ENCODE assay signal across 19 cellular contexts in the genomic region with DNA sequence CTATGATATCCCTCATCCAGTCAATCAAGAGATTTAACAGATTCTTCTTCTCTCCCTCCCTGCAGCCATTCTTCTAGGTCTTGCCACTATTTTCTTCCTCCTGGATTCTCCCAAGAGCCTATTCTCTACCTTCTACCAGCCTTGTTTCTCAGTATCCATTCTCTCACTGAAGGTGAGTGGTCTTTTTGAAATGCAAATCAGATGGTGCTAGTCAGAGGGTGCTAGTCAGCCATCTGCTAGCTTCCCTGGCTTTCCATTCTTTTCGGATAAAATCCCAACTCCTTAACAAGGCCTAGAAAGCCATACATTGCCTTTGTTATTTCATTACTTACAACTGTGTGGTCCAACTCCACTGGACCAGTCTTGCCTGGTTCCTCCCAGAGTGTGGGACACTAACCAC.
DNase-seq lines count a peak whose midpoint lies in the region; ATAC-seq and TF ChIP-seq lines count a peak whose summit lies in the region.
"Had no signal": no experiment of that assay in that cellular context is flagged by ENCODE, and none has a peak within 500 bp of the region (broad histone marks: within the 10 kb centered on the region; RNA-seq: fewer than 3 reads in every experiment).

No MANE protein-coding gene starts in this region.

- DNase-seq in activated naive CD4-positive, alpha-beta T cell treated with anti-CD3 and anti-CD28 coated beads, Interleukin-2, amount 10 ng/mL, durations not matched to agents 7 days and 5 days, result no peak
- DNase-seq in activated naive CD4-positive, alpha-beta T cell (lab: John Stamatoyannopoulos, UW), result no peak
- DNase-seq in central memory CD8-positive, alpha-beta T cell (ENCODE audit: low spot score in 2 of 2), result no peak
- DNase-seq in natural killer cell, result no peak
- no peak for DNase-seq in germinal center (ENCODE audit: low spot score)
- no peak for DNase-seq in HFFc6
- DNase-seq in brain microvascular endothelial cell, result no peak
- DNase-seq: CD4-positive, alpha-beta T cell; DMS79; GOT3; NCI-H1417; NCI-H1930; NCI-H2171; NCI-H446 treated with DMSO at 0.1 percent for 48 hours; NCI-H748 treated with DMSO at 0.1 percent for 48 hours had no signal

- H3K4me3 Mint-ChIP-seq in activated naive CD4-positive, alpha-beta T cell treated with anti-CD3 and anti-CD28 coated beads, Interleukin-2, amount 10 ng/mL, durations not matched to agents 7 days and 5 days, result no peak overlapping the region
- H3K4me3 Mint-ChIP-seq in IgD-negative memory B cell, result no peak overlapping the region
- peak overlapping the region; percentile 36 for H3K4me3 Mint-ChIP-seq in central memory CD8-positive, alpha-beta T cell
- H3K4me3 Mint-ChIP-seq in natural killer cell, result peak overlapping the region; percentile 74
- H3K4me3 Mint-ChIP-seq in HFFc6, result no peak overlapping the region
- H3K4me3 Mint-ChIP-seq: CD4-positive, alpha-beta T cell had no signal

- no peak for TF ChIP-seq CTCF in natural killer cell (IDR thresholded peaks at IDR 0.05)
- TF ChIP-seq CTCF in HFFc6 (IDR thresholded peaks at IDR 0.05), result no peak
- no peak for TF ChIP-seq CTCF in brain microvascular endothelial cell (IDR thresholded peaks at IDR 0.05; ENCODE audit: low read depth, low read length, missing control alignments)

- ATAC-seq in central memory CD8-positive, alpha-beta T cell (replicated peaks; ENCODE audit: extremely low read depth, poor library complexity, severe bottlenecking), result no peak
- peak in 1 of 3 donors; percentile 2 for ATAC-seq in natural killer cell
- ATAC-seq: A549, Panc1, Right ventricle myocardium inferior had no signal

- no peak overlapping the region for H3K27ac ChIP-seq in brain microvascular endothelial cell
- H3K27ac ChIP-seq: A549 had no signal

- peaks cover 63% of the 10 kb centered on the region for H3K36me3 Mint-ChIP-seq in activated naive CD4-positive, alpha-beta T cell treated with anti-CD3 and anti-CD28 coated beads, Interleukin-2, amount 10 ng/mL, durations not matched to agents 7 days and 5 days
- H3K36me3 Mint-ChIP-seq in IgD-negative memory B cell, result no peaks in the 10 kb centered on the region
- no peaks in the 10 kb centered on the region for H3K36me3 Mint-ChIP-seq in central memory CD8-positive, alpha-beta T cell (ENCODE audit: insufficient read depth)
- H3K36me3 Mint-ChIP-seq in natural killer cell, result no peaks in the 10 kb centered on the region
- H3K36me3 Mint-ChIP-seq in HFFc6 (ENCODE audit: low read depth), result no peaks in the 10 kb centered on the region

- peak overlapping the region; percentile 20 for H3K27ac Mint-ChIP-seq in activated naive CD4-positive, alpha-beta T cell treated with anti-CD3 and anti-CD28 coated beads, Interleukin-2, amount 10 ng/mL, durations not matched to agents 7 days and 5 days
- H3K27ac Mint-ChIP-seq in IgD-negative memory B cell, result peak overlapping the region in 2 of 3 donors; percentile 64 to 87
- H3K27ac Mint-ChIP-seq in central memory CD8-positive, alpha-beta T cell (ENCODE audit: low read depth), result peak overlapping the region; percentile 44
- peak overlapping the region; percentile 69 to 83 for H3K27ac Mint-ChIP-seq in natural killer cell
- H3K27ac Mint-ChIP-seq in HFFc6, result no peak overlapping the region
- H3K27ac Mint-ChIP-seq: CD4-positive, alpha-beta T cell had no signal

- CTCF ChIA-PET in activated naive CD4-positive, alpha-beta T cell treated with anti-CD3 and anti-CD28 coated beads, Interleukin-2, amount 10 ng/mL, durations not matched to agents 7 days and 5 days (lab: Charles Lee), result interaction anchor here (0.9 kb wide), 1 partner anchor 26 kb away, joined by 3 read pairs; no protein-coding TSS in a partner anchor

- H3K27me3 Mint-ChIP-seq in activated naive CD4-positive, alpha-beta T cell treated with anti-CD3 and anti-CD28 coated beads, Interleukin-2, amount 10 ng/mL, durations not matched to agents 7 days and 5 days, result no peaks in the 10 kb centered on the region
- H3K27me3 Mint-ChIP-seq in IgD-negative memory B cell (no peaks in the 10 kb centered on the region), natural killer cell (ENCODE audit: low read depth in 2 of 2) (no peaks in the 10 kb centered on the region), HFFc6 (ENCODE audit: insufficient read depth) (no peaks in the 10 kb centered on the region)
- H3K27me3 Mint-ChIP-seq in central memory CD8-positive, alpha-beta T cell, result no peaks in the 10 kb centered on the region
- H3K27me3 Mint-ChIP-seq: CD4-positive, alpha-beta T cell had no signal

- no peaks in the 10 kb centered on the region for H3K36me3 ChIP-seq in brain microvascular endothelial cell (replicated peaks)

- peaks cover 11% of the 10 kb centered on the region for H3K9me3 Mint-ChIP-seq in activated naive CD4-positive, alpha-beta T cell treated with anti-CD3 and anti-CD28 coated beads, Interleukin-2, amount 10 ng/mL, durations not matched to agents 7 days and 5 days
- H3K9me3 Mint-ChIP-seq in IgD-negative memory B cell (peaks cover 0 to 2% (median 0%) of the 10 kb centered on the region in 3 donors), natural killer cell (no peaks in the 10 kb centered on the region), HFFc6 (no peaks in the 10 kb centered on the region)
- H3K9me3 Mint-ChIP-seq in central memory CD8-positive, alpha-beta T cell, result no peaks in the 10 kb centered on the region

- peaks cover 31% of the 10 kb centered on the region for H3K4me1 Mint-ChIP-seq in activated naive CD4-positive, alpha-beta T cell treated with anti-CD3 and anti-CD28 coated beads, Interleukin-2, amount 10 ng/mL, durations not matched to agents 7 days and 5 days
- H3K4me1 Mint-ChIP-seq in IgD-negative memory B cell, result peaks cover 3 to 8% (median 4%) of the 10 kb centered on the region in 3 donors
- peaks cover 24% of the 10 kb centered on the region for H3K4me1 Mint-ChIP-seq in central memory CD8-positive, alpha-beta T cell
- peaks cover 28 to 30% of the 10 kb centered on the region in 2 donors for H3K4me1 Mint-ChIP-seq in natural killer cell
- H3K4me1 Mint-ChIP-seq in HFFc6 (ENCODE audit: low read depth), result peaks cover 8% of the 10 kb centered on the region

- in situ Hi-C loops in brain microvascular endothelial cell (cut with HindIII; ENCODE audit: low pct_ligation_motif_present, low sequenced_read_pairs), result no loop called here

- H3K27me3 ChIP-seq in brain microvascular endothelial cell (replicated peaks), result no peaks in the 10 kb centered on the region

- intact Hi-C loops in natural killer cell (cut with micrococcal nuclease), result no loop called here

- no peak overlapping the region for H3K4me3 ChIP-seq in brain microvascular endothelial cell (ENCODE audit: low read depth, low read length)
- H3K4me3 ChIP-seq: A549 had no signal

Comparison
In these comparisons a context has a peak if more than half of its experiments do, and no peak if none do; other contexts are left out.
1. H3K4me3 Mint-ChIP-seq: peak in central memory CD8-positive, alpha-beta T cell (single experiment) and natural killer cell (single experiment); none in activated naive CD4-positive, alpha-beta T cell treated with anti-CD3 and anti-CD28 coated beads, Interleukin-2, amount 10 ng/mL, durations not matched to agents 7 days and 5 days (single experiment), IgD-negative memory B cell (0 of 4) and HFFc6 (single experiment).